8 cellular contexts compared by ENCODE assay signal in genomic region chr7:151082151-151083070, GRCh38. TPM values are rescaled to one million over a fixed set of nuclear protein-coding genes. Genes with fewer than 3 reads are reported as not detected.
DNase-seq lines count a peak whose midpoint lies in the region; ATAC-seq and TF ChIP-seq lines count a peak whose summit lies in the region.

No MANE protein-coding gene starts in this region.

- peak overlapping the region; percentile 80 for H3K9ac ChIP-seq in muscle layer of colon (ENCODE audit: low read length)

- H3K36me3 Mint-ChIP-seq in chondrocyte (ENCODE audit: low read depth), result no peaks in the 10 kb centered on the region

- H3K27ac ChIP-seq in muscle layer of colon (ENCODE audit: low read depth, low read length) (peak overlapping the region; percentile 91), foreskin keratinocyte (no peak overlapping the region)

- no peak for DNase-seq in AG04449 (ENCODE audit: low read depth, low spot score)
- DNase-seq in Jurkat, Clone E6-1 (ENCODE audit: low read depth, low spot score), result no peak
- DNase-seq in chondrocyte (ENCODE audit: low spot score), result no peak
- DNase-seq in GF-D8 (lab: John Stamatoyannopoulos, UW), result no peak
- DNase-seq in foreskin keratinocyte, result no peak

- H3K27me3 Mint-ChIP-seq in chondrocyte (ENCODE audit: low read depth), result no peaks in the 10 kb centered on the region

- peaks cover 50% of the 10 kb centered on the region for H3K4me1 ChIP-seq in muscle layer of colon (ENCODE audit: insufficient read depth, low read length)
- H3K4me1 ChIP-seq in foreskin keratinocyte, result no peaks in the 10 kb centered on the region

- no peaks in the 10 kb centered on the region for H3K27me3 ChIP-seq in muscle layer of colon (ENCODE audit: control insufficient read depth in 1 of 2, insufficient read depth in 2 of 2, low read length in 2 of 2)
- H3K27me3 ChIP-seq in foreskin keratinocyte, result no peaks in the 10 kb centered on the region

- H3K4me3 Mint-ChIP-seq in chondrocyte (ENCODE audit: unreplicated experiment), result peak overlapping the region; percentile 94

- peak overlapping the region; percentile 86 for H3K27ac Mint-ChIP-seq in chondrocyte (ENCODE audit: unreplicated experiment)

- H3K4me3 ChIP-seq in AG04449 (ENCODE audit: low read depth, low read length), result peak overlapping the region; percentile 71
- H3K4me3 ChIP-seq in Jurkat, Clone E6-1 (ENCODE audit: low read length), result peak overlapping the region; percentile 77
- H3K4me3 ChIP-seq in muscle layer of colon (ENCODE audit: low read depth in 1 of 2, low read length in 2 of 2), result peak overlapping the region; percentile 65 to 84

- CTCF ChIA-PET in AG04449 (lab: Yijun Ruan, JAX), result interaction anchor here (1.3 to 19.2 kb wide), 2 partner anchors 20 to 27 kb away, joined by 3 to 347 read pairs; no protein-coding TSS in a partner anchor

- no peaks in the 10 kb centered on the region for H3K9me3 Mint-ChIP-seq in chondrocyte (ENCODE audit: low read depth)

- H3K4me1 Mint-ChIP-seq in chondrocyte (ENCODE audit: low read depth), result peaks cover 49% of the 10 kb centered on the region

- no peaks in the 10 kb centered on the region for H3K9me3 ChIP-seq in muscle layer of colon (ENCODE audit: low read length)

- no peaks in the 10 kb centered on the region for H3K36me3 ChIP-seq in muscle layer of colon (ENCODE audit: insufficient read depth, low read length)

- POLR2A ChIA-PET in AG04449 (lab: Yijun Ruan, JAX), result no interaction called here

- ATAC-seq in GM18873 (IDR thresholded peaks at IDR 0.05; ENCODE audit: low FRiP score, unreplicated experiment), result no peak
- no peak for ATAC-seq in foreskin keratinocyte
- ATAC-seq in GM18907 (IDR thresholded peaks at IDR 0.05; ENCODE audit: unreplicated experiment), result no peak

- TF ChIP-seq CTCF in AG04449 (IDR thresholded peaks at IDR 0.05; ENCODE audit: insufficient read depth, low read length, missing control alignments), result no peak
- TF ChIP-seq CTCF in chondrocyte (IDR thresholded peaks at IDR 0.05), result no peak
- no peak for TF ChIP-seq CTCF in foreskin keratinocyte (conservative IDR thresholded peaks at IDR 0.05)

RNA-seq across cellular contexts. Expression of gene TMUB1, which starts 0.9 kb away (rescaled TPM):
- 24.7 TPM for polyA plus RNA-seq in Jurkat, Clone E6-1 (2012; ENCODE audit: insufficient read depth, insufficient read length)
- 31.2 to 43.2 TPM (median 33.2 TPM) in 3 replicates for total RNA-seq in chondrocyte
- total RNA-seq in foreskin keratinocyte, result 38.8 and 39.7 TPM in 2 replicates
- 74.3 and 83.3 TPM in 2 replicates for polyA plus RNA-seq in foreskin keratinocyte

RNA-seq across cellular contexts. Expression of gene FASTK, which starts 1.8 kb away (rescaled TPM):
- 34.5 TPM for polyA plus RNA-seq in Jurkat, Clone E6-1 (2012; ENCODE audit: insufficient read depth, insufficient read length)
- 83.8 to 146 TPM (median 94.0 TPM) in 3 replicates for total RNA-seq in chondrocyte
- total RNA-seq in foreskin keratinocyte, result 49.4 and 55.2 TPM in 2 replicates
- 64.6 and 71.5 TPM in 2 replicates for polyA plus RNA-seq in foreskin keratinocyte

RNA-seq across cellular contexts. Expression of gene AGAP3, which starts 3.9 kb away (rescaled TPM):
- polyA plus RNA-seq in Jurkat, Clone E6-1 (2012; ENCODE audit: insufficient read depth, insufficient read length), result 38.2 TPM
- 77.8 to 116 TPM (median 91.4 TPM) in 3 replicates for total RNA-seq in chondrocyte
- total RNA-seq in foreskin keratinocyte, result 105 and 106 TPM in 2 replicates
- 116 and 124 TPM in 2 replicates for polyA plus RNA-seq in foreskin keratinocyte

RNA-seq across cellular contexts. Expression of gene SLC4A2, which starts 23.0 kb away (rescaled TPM):
- 71.3 TPM for polyA plus RNA-seq in Jurkat, Clone E6-1 (2012; ENCODE audit: insufficient read depth, insufficient read length)
- total RNA-seq in chondrocyte, result 340 to 379 TPM (median 371 TPM) in 3 replicates
- total RNA-seq in foreskin keratinocyte, result 70.8 and 83.6 TPM in 2 replicates
- 81.1 and 86.5 TPM in 2 replicates for polyA plus RNA-seq in foreskin keratinocyte

RNA-seq across cellular contexts. Expression of gene CDK5, which starts 24.7 kb away (rescaled TPM):
- polyA plus RNA-seq in Jurkat, Clone E6-1 (2012; ENCODE audit: insufficient read depth, insufficient read length), result 78.3 TPM
- total RNA-seq in chondrocyte (23.9 to 25.4 TPM (median 24.0 TPM) in 3 replicates), foreskin keratinocyte (17.7 and 18.6 TPM in 2 replicates)
- polyA plus RNA-seq in foreskin keratinocyte, result 22.5 and 22.6 TPM in 2 replicates
